14 cellular contexts compared by ENCODE assay signal in genomic region chr9:105535920-105536668, GRCh38. TPM values are rescaled to one million over a fixed set of nuclear protein-coding genes. Genes with fewer than 3 reads are reported as not detected.
DNase-seq lines count a peak whose midpoint lies in the region; ATAC-seq, FAIRE-seq and TF ChIP-seq lines count a peak whose summit lies in the region.
"Had no signal": no experiment of that assay in that cellular context is flagged by ENCODE, and none has a peak within 500 bp of the region (broad histone marks: within the 10 kb centered on the region; RNA-seq: fewer than 3 reads in every experiment).

No MANE protein-coding gene starts in this region.

- no peak overlapping the region for H3K4me3 Mint-ChIP-seq in activated naive CD4-positive, alpha-beta T cell treated with anti-CD3 and anti-CD28 coated beads, Interleukin-2, amount 50 U/mL, for 24 hours
- no peak overlapping the region for H3K4me3 Mint-ChIP-seq in stimulated activated naive B cell treated with anti-CD40 and anti-IgM and Interleukin-4, amounts not matched to agents 10 μg/mL and 1 μg/mL and 100 μg/mL, for 72 hours
- H3K4me3 Mint-ChIP-seq: activated naive CD4-positive, alpha-beta T cell treated with anti-CD3 and anti-CD28 coated beads for 36 hours; T-cell had no signal

- in situ Hi-C loops in KBM-7 (cut with MboI; ENCODE audit: low pct_unique_long_range_greater_than_20kb, low sequenced_read_pairs): no loop called here

- H3K27ac Mint-ChIP-seq in activated naive CD4-positive, alpha-beta T cell treated with anti-CD3 and anti-CD28 coated beads, Interleukin-2, amount 50 U/mL, for 24 hours: peak overlapping the region; percentile 24
- H3K27ac Mint-ChIP-seq in stimulated activated naive B cell treated with anti-CD40 and anti-IgM and Interleukin-4, amounts not matched to agents 10 μg/mL and 1 μg/mL and 100 μg/mL, for 72 hours: no peak overlapping the region
- H3K27ac Mint-ChIP-seq: activated naive CD4-positive, alpha-beta T cell treated with anti-CD3 and anti-CD28 coated beads for 36 hours; T-cell had no signal

- TF ChIP-seq RAD21 in SK-N-SH (IDR thresholded peaks at IDR 0.05; ENCODE audit: low read length): no peak

- peaks cover 9% of the 10 kb centered on the region for H3F3A ChIP-seq in SK-N-SH (replicated peaks; ENCODE audit: insufficient read depth)

- H3K4me1 Mint-ChIP-seq in activated naive CD4-positive, alpha-beta T cell treated with anti-CD3 and anti-CD28 coated beads, Interleukin-2, amount 50 U/mL, for 24 hours: peaks cover 8% of the 10 kb centered on the region
- H3K4me1 Mint-ChIP-seq in stimulated activated naive B cell treated with anti-CD40 and anti-IgM and Interleukin-4, amounts not matched to agents 10 μg/mL and 1 μg/mL and 100 μg/mL, for 72 hours: peaks cover 21 to 28% of the 10 kb centered on the region in 2 donors

- H3K36me3 Mint-ChIP-seq in activated naive CD4-positive, alpha-beta T cell treated with anti-CD3 and anti-CD28 coated beads, Interleukin-2, amount 50 U/mL, for 24 hours: no peaks in the 10 kb centered on the region
- peaks cover 6 to 13% of the 10 kb centered on the region in 2 donors for H3K36me3 Mint-ChIP-seq in stimulated activated naive B cell treated with anti-CD40 and anti-IgM and Interleukin-4, amounts not matched to agents 10 μg/mL and 1 μg/mL and 100 μg/mL, for 72 hours
- H3K36me3 Mint-ChIP-seq: T-cell had no signal

- H3K27me3 ChIP-seq in SK-N-SH (ENCODE audit: insufficient read depth): no peaks in the 10 kb centered on the region
- H3K27me3 ChIP-seq: foreskin keratinocyte had no signal

- DNase-seq in activated naive CD4-positive, alpha-beta T cell treated with anti-CD3 and anti-CD28 coated beads, Interleukin-2, amount 50 U/mL, for 16 hours: no peak
- DNase-seq in H54 (ENCODE audit: insufficient read length, low spot score) (no peak), SK-N-SH (no peak), KBM-7 (no peak)
- no peak for DNase-seq in stimulated activated naive B cell treated with anti-CD40 and anti-IgM and Interleukin-4, amounts not matched to agents 10 μg/mL and 1 μg/mL and 100 μg/mL, for 72 hours
- DNase-seq: activated CD4-positive, alpha-beta T cell treated with anti-CD3 and anti-CD28 coated beads, Interleukin-2, amount 50 U/mL, for 1 hour; activated naive CD4-positive, alpha-beta T cell treated with anti-CD3 and anti-CD28 coated beads for 36 hours; dermis blood vessel endothelial cell; foreskin keratinocyte; T-cell had no signal

- H3K9ac ChIP-seq in SK-N-SH: no peak overlapping the region

- no peaks in the 10 kb centered on the region for H3K79me2 ChIP-seq in SK-N-SH (ENCODE audit: insufficient read depth)

- POLR2A ChIA-PET in SK-N-SH (lab: Yijun Ruan, JAX): no interaction called here

- H2AFZ ChIP-seq in SK-N-SH (ENCODE audit: low read depth): no peak overlapping the region

- no peak overlapping the region for H3K4me2 ChIP-seq in SK-N-SH

- WGBS in SK-N-SH (ENCODE audit: low lambda C conversion rate): 91% methylated on average over 3 of the region's 3 CpGs

- TF ChIP-seq POLR2A in H54 (IDR thresholded peaks at IDR 0.05; ENCODE audit: low read depth, low read length): no peak

- ATAC-seq in HG03354 (IDR thresholded peaks at IDR 0.05; ENCODE audit: poor library complexity, severe bottlenecking, unreplicated experiment) (peak; percentile 72), GM19455 (IDR thresholded peaks at IDR 0.05; ENCODE audit: unreplicated experiment) (no peak)
- ATAC-seq in stimulated activated naive B cell treated with anti-CD40 and anti-IgM and Interleukin-4, amounts not matched to agents 10 μg/mL and 1 μg/mL and 100 μg/mL, for 72 hours (replicated peaks): peak; percentile 57 to 88
- ATAC-seq: foreskin keratinocyte, T-cell had no signal

- no peak for TF ChIP-seq EP300 in SK-N-SH (IDR thresholded peaks at IDR 0.05; ENCODE audit: borderline replicate concordance in 1 of 2, low read depth in 1 of 2, low read length in 1 of 2)

- no peak for TF ChIP-seq CTCF in SK-N-SH (IDR thresholded peaks at IDR 0.05)

- no peak overlapping the region for H3K27ac ChIP-seq in SK-N-SH (ENCODE audit: low read depth in 2 of 2, low read length in 1 of 2)
- H3K27ac ChIP-seq: foreskin keratinocyte, thoracic aorta had no signal

- H3K9me3 ChIP-seq in SK-N-SH: no peaks in the 10 kb centered on the region
- H3K9me3 ChIP-seq: thoracic aorta had no signal

- H3K4me1 ChIP-seq in SK-N-SH (ENCODE audit: control insufficient read depth in 1 of 2, insufficient read depth in 2 of 2, low read depth in 1 of 2, low read length in 1 of 2): no peaks in the 10 kb centered on the region; a peak in 1 of 4 replicates
- H3K4me1 ChIP-seq: foreskin keratinocyte had no signal

- FAIRE-seq in H54 (lab: Jason Lieb, UNC): peak; percentile 53

- CTCF ChIA-PET in SK-N-SH (lab: Yijun Ruan, JAX): no interaction called here

- H3K9me3 Mint-ChIP-seq in activated naive CD4-positive, alpha-beta T cell treated with anti-CD3 and anti-CD28 coated beads, Interleukin-2, amount 50 U/mL, for 24 hours: no peaks in the 10 kb centered on the region
- H3K9me3 Mint-ChIP-seq in stimulated activated naive B cell treated with anti-CD40 and anti-IgM and Interleukin-4, amounts not matched to agents 10 μg/mL and 1 μg/mL and 100 μg/mL, for 72 hours: peaks cover 0 to 4% of the 10 kb centered on the region in 2 donors
- H3K9me3 Mint-ChIP-seq: activated naive CD4-positive, alpha-beta T cell treated with anti-CD3 and anti-CD28 coated beads for 36 hours; T-cell had no signal

- H3K27me3 Mint-ChIP-seq in activated naive CD4-positive, alpha-beta T cell treated with anti-CD3 and anti-CD28 coated beads, Interleukin-2, amount 50 U/mL, for 24 hours: peaks cover 2% of the 10 kb centered on the region
- H3K27me3 Mint-ChIP-seq in stimulated activated naive B cell treated with anti-CD40 and anti-IgM and Interleukin-4, amounts not matched to agents 10 μg/mL and 1 μg/mL and 100 μg/mL, for 72 hours: no peaks in the 10 kb centered on the region
- H3K27me3 Mint-ChIP-seq: T-cell had no signal

- H3K9me2 ChIP-seq in SK-N-SH: no peaks in the 10 kb centered on the region

- H4K20me1 ChIP-seq in SK-N-SH (ENCODE audit: insufficient read depth): no peaks in the 10 kb centered on the region

- H3K4me3 ChIP-seq in SK-N-SH (ENCODE audit: low read depth in 2 of 2, low read length in 1 of 2): no peak overlapping the region
- H3K4me3 ChIP-seq: thoracic aorta had no signal

- H3K36me3 ChIP-seq in SK-N-SH (replicated peaks in 1 of 2; ENCODE audit: control insufficient read depth in 1 of 2, insufficient read depth in 2 of 2, low read length in 1 of 2): peaks cover 31 to 42% of the 10 kb centered on the region in 2 experiments
- H3K36me3 ChIP-seq: thoracic aorta had no signal

TF ChIP-seq in SK-N-SH, 30 proteins besides CTCF, POLR2A, EP300 and RAD21:
- TF ChIP-seq EZH2phosphoT487 (IDR thresholded peaks at IDR 0.05; ENCODE audit: borderline replicate concordance, low read depth): no peak
- no peak for TF ChIP-seq TAF1 (IDR thresholded peaks at IDR 0.05; ENCODE audit: borderline replicate concordance, low read depth, low read length)
- TF ChIP-seq TEAD4 (IDR thresholded peaks at IDR 0.05; ENCODE audit: borderline replicate concordance, insufficient read depth): no peak
- TF ChIP-seq NFIC (IDR thresholded peaks at IDR 0.05; ENCODE audit: borderline replicate concordance): no peak
- TF ChIP-seq RFX5 (IDR thresholded peaks at IDR 0.05; ENCODE audit: low read length): no peak
- no peak for TF ChIP-seq POLR2AphosphoS5 (IDR thresholded peaks at IDR 0.05; ENCODE audit: low read depth, low read length)
- TF ChIP-seq RCOR1 (IDR thresholded peaks at IDR 0.05; ENCODE audit: low read length): no peak
- TF ChIP-seq IRF3 (IDR thresholded peaks at IDR 0.05; ENCODE audit: low read depth, low read length): no peak
- TF ChIP-seq MEF2A (IDR thresholded peaks at IDR 0.05; ENCODE audit: borderline replicate concordance, low read depth): no peak
- TF ChIP-seq TCF12 (IDR thresholded peaks at IDR 0.05): no peak
- no peak for TF ChIP-seq YY1 (IDR thresholded peaks at IDR 0.05; ENCODE audit: low read depth)
- no peak for TF ChIP-seq FOXJ3 (CRISPR knock-in tag; IDR thresholded peaks at IDR 0.05)
- no peak for TF ChIP-seq NRF1 (IDR thresholded peaks at IDR 0.05; ENCODE audit: low read depth, low read length)
- no peak for TF ChIP-seq FOSL2 (IDR thresholded peaks at IDR 0.05; ENCODE audit: borderline replicate concordance, low read depth)

RNA-seq across cellular contexts. Expression of gene FKTN, which starts 21.8 kb away (rescaled TPM):
- 5.3 and 9.9 TPM in 2 replicates for polyA plus RNA-seq in SK-N-SH (2012; rRNA removed)
- 6.4 and 7.2 TPM in 2 replicates for polyA plus RNA-seq in SK-N-SH (2012; cell fraction: cytosol; rRNA removed)
- polyA plus RNA-seq in SK-N-SH (2012; cell fraction: nucleus; rRNA removed): 7.5 and 15.6 TPM in 2 replicates
